In the genomic region with DNA sequence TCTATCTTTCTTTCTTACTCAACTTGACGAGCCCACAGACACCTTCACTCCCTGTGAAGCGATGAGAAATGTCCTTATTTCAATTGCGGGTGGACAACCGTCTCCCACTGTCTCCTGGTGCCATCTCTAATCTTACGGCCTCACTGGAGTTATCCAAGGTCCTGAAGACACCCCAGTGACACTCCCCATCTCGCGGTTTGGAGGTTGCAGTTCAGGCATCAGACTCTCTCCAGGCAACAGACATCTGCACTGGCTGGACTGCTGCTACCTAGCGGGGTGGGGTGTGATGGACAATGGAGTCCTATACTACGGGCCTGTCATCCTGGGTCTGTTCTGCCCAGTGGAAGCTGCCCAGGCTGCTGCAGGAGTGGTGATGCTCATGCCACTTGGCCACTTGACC, we compare ENCODE assay signal across 2 cellular contexts.
TF ChIP-seq lines count a peak whose summit lies in the region.

No MANE protein-coding gene starts in this region.

TF ChIP-seq in HepG2, 621 proteins besides CTCF, POLR2A, EP300 and RAD21 (continued from another document and continues in another):
- TF ChIP-seq, protein P1, sequence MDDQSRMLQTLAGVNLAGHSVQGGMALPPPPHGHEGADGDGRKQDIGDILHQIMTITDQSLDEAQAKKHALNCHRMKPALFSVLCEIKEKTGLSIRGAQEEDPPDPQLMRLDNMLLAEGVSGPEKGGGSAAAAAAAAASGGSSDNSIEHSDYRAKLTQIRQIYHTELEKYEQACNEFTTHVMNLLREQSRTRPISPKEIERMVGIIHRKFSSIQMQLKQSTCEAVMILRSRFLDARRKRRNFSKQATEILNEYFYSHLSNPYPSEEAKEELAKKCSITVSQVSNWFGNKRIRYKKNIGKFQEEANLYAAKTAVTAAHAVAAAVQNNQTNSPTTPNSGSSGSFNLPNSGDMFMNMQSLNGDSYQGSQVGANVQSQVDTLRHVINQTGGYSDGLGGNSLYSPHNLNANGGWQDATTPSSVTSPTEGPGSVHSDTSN (CRISPR knock-in tag; IDR thresholded peaks at IDR 0.05; ENCODE audit: borderline replicate concordance) = no peak
- TF ChIP-seq ZNF430 (CRISPR knock-in tag; IDR thresholded peaks at IDR 0.05) = no peak
- no peak for TF ChIP-seq ZUFSP (CRISPR knock-in tag; IDR thresholded peaks at IDR 0.05; ENCODE audit: borderline replicate concordance)
- no peak for TF ChIP-seq ZNF382 (CRISPR knock-in tag; IDR thresholded peaks at IDR 0.05; ENCODE audit: borderline replicate concordance)
- TF ChIP-seq HOXA3 (CRISPR knock-in tag; IDR thresholded peaks at IDR 0.05) = no peak
- no peak for TF ChIP-seq ZSCAN5A (CRISPR knock-in tag; IDR thresholded peaks at IDR 0.05; ENCODE audit: borderline replicate concordance)
- TF ChIP-seq ZBTB38 (CRISPR knock-in tag; IDR thresholded peaks at IDR 0.05) = no peak
- TF ChIP-seq MIER2 (CRISPR knock-in tag; IDR thresholded peaks at IDR 0.05) = peak; percentile 90
- no peak for TF ChIP-seq FOXK1 (CRISPR knock-in tag; IDR thresholded peaks at IDR 0.05; ENCODE audit: borderline replicate concordance, low read depth)
- TF ChIP-seq ZBTB33 (CRISPR knock-in tag; IDR thresholded peaks at IDR 0.05) = peak; percentile 40; the same call in 1 of the 2 replicates
- no peak for TF ChIP-seq ZNF230 (CRISPR knock-in tag; IDR thresholded peaks at IDR 0.05)
- TF ChIP-seq TRAFD1 (CRISPR knock-in tag; IDR thresholded peaks at IDR 0.05; ENCODE audit: borderline replicate concordance) = no peak
- TF ChIP-seq RCOR2 (CRISPR knock-in tag; IDR thresholded peaks at IDR 0.05) = no peak
- no peak for TF ChIP-seq MLX (CRISPR knock-in tag; IDR thresholded peaks at IDR 0.05)
- no peak for TF ChIP-seq ZNF724P (CRISPR knock-in tag; IDR thresholded peaks at IDR 0.05; ENCODE audit: borderline replicate concordance)
- no peak for TF ChIP-seq ATRX (CRISPR knock-in tag; IDR thresholded peaks at IDR 0.05; ENCODE audit: borderline replicate concordance)
- TF ChIP-seq MXD3 (CRISPR knock-in tag; IDR thresholded peaks at IDR 0.05) = no peak
- no peak for TF ChIP-seq HOXA5 (CRISPR knock-in tag; IDR thresholded peaks at IDR 0.05)
- TF ChIP-seq KDM1A (CRISPR knock-in tag; IDR thresholded peaks at IDR 0.05) = no peak

TF ChIP-seq in PFSK-1, 5 proteins besides CTCF, POLR2A, EP300 and RAD21 (continued from another document):
- TF ChIP-seq, protein P2, sequence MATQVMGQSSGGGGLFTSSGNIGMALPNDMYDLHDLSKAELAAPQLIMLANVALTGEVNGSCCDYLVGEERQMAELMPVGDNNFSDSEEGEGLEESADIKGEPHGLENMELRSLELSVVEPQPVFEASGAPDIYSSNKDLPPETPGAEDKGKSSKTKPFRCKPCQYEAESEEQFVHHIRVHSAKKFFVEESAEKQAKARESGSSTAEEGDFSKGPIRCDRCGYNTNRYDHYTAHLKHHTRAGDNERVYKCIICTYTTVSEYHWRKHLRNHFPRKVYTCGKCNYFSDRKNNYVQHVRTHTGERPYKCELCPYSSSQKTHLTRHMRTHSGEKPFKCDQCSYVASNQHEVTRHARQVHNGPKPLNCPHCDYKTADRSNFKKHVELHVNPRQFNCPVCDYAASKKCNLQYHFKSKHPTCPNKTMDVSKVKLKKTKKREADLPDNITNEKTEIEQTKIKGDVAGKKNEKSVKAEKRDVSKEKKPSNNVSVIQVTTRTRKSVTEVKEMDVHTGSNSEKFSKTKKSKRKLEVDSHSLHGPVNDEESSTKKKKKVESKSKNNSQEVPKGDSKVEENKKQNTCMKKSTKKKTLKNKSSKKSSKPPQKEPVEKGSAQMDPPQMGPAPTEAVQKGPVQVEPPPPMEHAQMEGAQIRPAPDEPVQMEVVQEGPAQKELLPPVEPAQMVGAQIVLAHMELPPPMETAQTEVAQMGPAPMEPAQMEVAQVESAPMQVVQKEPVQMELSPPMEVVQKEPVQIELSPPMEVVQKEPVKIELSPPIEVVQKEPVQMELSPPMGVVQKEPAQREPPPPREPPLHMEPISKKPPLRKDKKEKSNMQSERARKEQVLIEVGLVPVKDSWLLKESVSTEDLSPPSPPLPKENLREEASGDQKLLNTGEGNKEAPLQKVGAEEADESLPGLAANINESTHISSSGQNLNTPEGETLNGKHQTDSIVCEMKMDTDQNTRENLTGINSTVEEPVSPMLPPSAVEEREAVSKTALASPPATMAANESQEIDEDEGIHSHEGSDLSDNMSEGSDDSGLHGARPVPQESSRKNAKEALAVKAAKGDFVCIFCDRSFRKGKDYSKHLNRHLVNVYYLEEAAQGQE (IDR thresholded peaks at IDR 0.05; ENCODE audit: insufficient read depth in 1 of 2, low read depth in 2 of 2, low read length in 2 of 2) = peak; percentile 70 to 87
